ENCODE assay signal across 23 cellular contexts in genomic region chrX:99266255-99266654, GRCh38.
DNase-seq lines count a peak whose midpoint lies in the region; ATAC-seq, FAIRE-seq and TF ChIP-seq lines count a peak whose summit lies in the region.
"Had no signal": no experiment of that assay in that cellular context is flagged by ENCODE, and none has a peak within 500 bp of the region (broad histone marks: within the 10 kb centered on the region; RNA-seq: fewer than 3 reads in every experiment).

No MANE protein-coding gene starts in this region.

- H3K27me3 ChIP-seq in liver (ENCODE audit: control insufficient read depth in 4 of 4, insufficient read depth in 4 of 4, low read length in 3 of 4), result no peaks in the 10 kb centered on the region
- no peaks in the 10 kb centered on the region for H3K27me3 ChIP-seq in right lobe of liver
- no peaks in the 10 kb centered on the region for H3K27me3 ChIP-seq in H1 (replicated peaks in 1 of 4; ENCODE audit: control insufficient read depth in 3 of 4, extremely low read depth in 1 of 4, insufficient read depth in 3 of 4, low read length in 3 of 4)
- H3K27me3 ChIP-seq in mesendoderm (ENCODE audit: insufficient read depth, low read length, poor library complexity), result no peaks in the 10 kb centered on the region

- H3K79me2 ChIP-seq in H1 (ENCODE audit: control insufficient read depth in 1 of 2, insufficient read depth in 2 of 2, low read length in 2 of 2) (no peaks in the 10 kb centered on the region), mesendoderm (ENCODE audit: control insufficient read depth, insufficient read depth, low read length) (no peaks in the 10 kb centered on the region)

- H3K4me1 ChIP-seq in liver (ENCODE audit: control insufficient read depth in 4 of 4, insufficient read depth in 4 of 4, low read length in 3 of 4), result no peaks in the 10 kb centered on the region
- H3K4me1 ChIP-seq in right lobe of liver, result no peaks in the 10 kb centered on the region
- H3K4me1 ChIP-seq in H1 (replicated peaks in 1 of 4; ENCODE audit: control insufficient read depth in 3 of 4, insufficient read depth in 4 of 4, low read length in 3 of 4), result no peaks in the 10 kb centered on the region
- no peaks in the 10 kb centered on the region for H3K4me1 ChIP-seq in mesendoderm (ENCODE audit: control insufficient read depth, low read depth, low read length)
- H3K4me1 ChIP-seq: A549 had no signal

- H3K9ac ChIP-seq in liver (ENCODE audit: low read depth in 1 of 2, low read length in 2 of 2) (no peak overlapping the region), H1 (replicated peaks in 1 of 4; ENCODE audit: extremely low read depth in 1 of 4, low read depth in 3 of 4, low read length in 3 of 4) (no peak overlapping the region), mesendoderm (ENCODE audit: low read length) (no peak overlapping the region)

- peak in 1 of 2 donors; percentile 32 for TF ChIP-seq RAD21 in liver (IDR thresholded peaks at IDR 0.05)
- TF ChIP-seq RAD21 in H1 (IDR thresholded peaks at IDR 0.05 in 1 of 2, conservative IDR thresholded peaks at IDR 0.05 in 1 of 2; ENCODE audit: low read depth in 2 of 2, low read length in 2 of 2), result peak; percentile 35 to 44; a peak in 3 of 4 replicates

- CTCF ChIA-PET in H1 (lab: Charles Lee; ENCODE audit: partially characterized antibody), result no interaction called here

- H3K4ac ChIP-seq in H1 (replicated peaks; ENCODE audit: insufficient read length, low read depth, low read length) (no peak overlapping the region), mesendoderm (ENCODE audit: low read depth, low read length) (no peak overlapping the region)

- no peaks in the 10 kb centered on the region for H3K9me3 ChIP-seq in liver (ENCODE audit: control insufficient read depth in 4 of 4, low read length in 3 of 4)
- H3K9me3 ChIP-seq in right lobe of liver, result no peaks in the 10 kb centered on the region
- H3K9me3 ChIP-seq in H1 (ENCODE audit: insufficient read depth in 2 of 2, low read depth in 1 of 2, low read length in 1 of 2), result no peaks in the 10 kb centered on the region
- H3K9me3 ChIP-seq: A549 had no signal

- no peak overlapping the region for H2AFZ ChIP-seq in H1 (ENCODE audit: low read length)

- H4K5ac ChIP-seq in H1 (ENCODE audit: insufficient read length, low read depth, low read length), result no peak overlapping the region
- H4K5ac ChIP-seq in mesendoderm (ENCODE audit: low read length), result no peak overlapping the region

- H4K20me1 ChIP-seq in H1 (replicated peaks in 1 of 2; ENCODE audit: control insufficient read depth in 1 of 2, insufficient read depth in 2 of 2, low read length in 2 of 2), result no peaks in the 10 kb centered on the region

- no peak overlapping the region for H2BK15ac ChIP-seq in H1 (ENCODE audit: low read length)
- H2BK15ac ChIP-seq in mesendoderm (replicated peaks; ENCODE audit: low read depth), result no peak overlapping the region

- no peak overlapping the region for H2BK12ac ChIP-seq in H1 (ENCODE audit: low read depth, low read length)

- H3K79me1 ChIP-seq in H1 (ENCODE audit: low read depth, low read length), result no peaks in the 10 kb centered on the region
- no peaks in the 10 kb centered on the region for H3K79me1 ChIP-seq in mesendoderm (ENCODE audit: low read length)

- no peak for ATAC-seq in right lobe of liver
- ATAC-seq in left colon, result no peak
- ATAC-seq: A549, GM12878, HCT116 had no signal

- H3K4me2 ChIP-seq in H1 (ENCODE audit: insufficient read depth in 1 of 2, low read depth in 2 of 2, low read length in 2 of 2) (no peak overlapping the region), mesendoderm (ENCODE audit: low read length) (no peak overlapping the region)
- H3K4me2 ChIP-seq: A549 had no signal

- no peak for TF ChIP-seq EP300 in H1 (IDR thresholded peaks at IDR 0.05; ENCODE audit: borderline replicate concordance in 1 of 2, low read depth in 2 of 2, low read length in 2 of 2)

- intact Hi-C loops in right lobe of liver (cut with DNase I) (no loop called here), left colon (cut with DNase I, micrococcal nuclease) (no loop called here)

- POLR2A ChIA-PET in H1 (lab: Charles Lee; ENCODE audit: partially characterized antibody), result no interaction called here

- H2BK5ac ChIP-seq in H1 (ENCODE audit: low read depth, low read length), result no peak overlapping the region
- no peak overlapping the region for H2BK5ac ChIP-seq in mesendoderm (ENCODE audit: low read length)

- TF ChIP-seq CTCF in liver (IDR thresholded peaks at IDR 0.05; ENCODE audit: low read depth, low read length, missing input control) (peak; percentile 3), right lobe of liver (IDR thresholded peaks at IDR 0.05) (peak in 1 of 4 donors; percentile 6), H1 (IDR thresholded peaks at IDR 0.05; ENCODE audit: control extremely low read depth in 1 of 3, insufficient read depth in 1 of 3, low read depth in 1 of 3, low read length in 3 of 3) (no peak)

- TF ChIP-seq POLR2A in right lobe of liver (IDR thresholded peaks at IDR 0.05) (no peak), H1 (IDR thresholded peaks at IDR 0.05; ENCODE audit: control extremely low read depth in 1 of 2, low read depth in 2 of 2, low read length in 2 of 2) (no peak)

- no peak overlapping the region for H2AK5ac ChIP-seq in H1 (ENCODE audit: low read depth, low read length)
- H2AK5ac ChIP-seq in mesendoderm (ENCODE audit: low read length), result no peak overlapping the region

- H3K36me3 ChIP-seq in liver (ENCODE audit: control insufficient read depth in 4 of 4, insufficient read depth in 3 of 4, low read depth in 1 of 4, low read length in 3 of 4) (no peaks in the 10 kb centered on the region), right lobe of liver (no peaks in the 10 kb centered on the region), H1 (ENCODE audit: control insufficient read depth in 2 of 4, insufficient read depth in 4 of 4, low read length in 3 of 4) (no peaks in the 10 kb centered on the region), mesendoderm (ENCODE audit: control insufficient read depth, insufficient read depth, low read length) (no peaks in the 10 kb centered on the region)

- H3K18ac ChIP-seq in H1 (ENCODE audit: extremely low read depth, low read length), result no peak overlapping the region
- no peak overlapping the region for H3K18ac ChIP-seq in mesendoderm (ENCODE audit: low read length)

- H4K8ac ChIP-seq in H1 (ENCODE audit: extremely low read depth, insufficient read depth, low read length), result no peak overlapping the region
- no peak overlapping the region for H4K8ac ChIP-seq in mesendoderm (ENCODE audit: low read depth, low read length)

- no peak for FAIRE-seq in H1 (lab: Jason Lieb, UNC)
- FAIRE-seq: A549, GM12878, GM19239 had no signal

- H2BK120ac ChIP-seq in H1 (replicated peaks; ENCODE audit: low read depth, low read length) (no peak overlapping the region), mesendoderm (ENCODE audit: low read depth, low read length) (no peak overlapping the region)

- no peak overlapping the region for H3K14ac ChIP-seq in H1 (ENCODE audit: insufficient read length)

- WGBS in liver, result 83% methylated on average over 2 of the region's 2 CpGs
- 54% methylated on average over 2 of the region's 2 CpGs for WGBS in right lobe of liver (ENCODE audit: insufficient coverage, low coverage, low lambda C conversion rate, missing lambda C conversion rate)
- WGBS in H1 (ENCODE audit: extremely low coverage in 1 of 2, insufficient coverage in 1 of 2, insufficient read length in 1 of 2, insufficient replicate concordance in 2 of 2, low coverage in 1 of 2, low lambda C conversion rate in 2 of 2, missing lambda C conversion rate in 1 of 2), 2 experiments, result 64% methylated on average over 1 of the region's 2 CpGs; no CpG with 5 or more reads in 1 of the 2 experiments
- no CpG with 5 or more reads among the region's 2 CpGs for WGBS in mesendoderm (ENCODE audit: extremely low coverage, insufficient coverage, low lambda C conversion rate)

- no peak overlapping the region for H2BK20ac ChIP-seq in H1 (ENCODE audit: low read length)

- H3K23me2 ChIP-seq in H1 (ENCODE audit: low read depth, low read length), result no peaks in the 10 kb centered on the region

- H3K23ac ChIP-seq in H1 (ENCODE audit: insufficient read length) (no peak overlapping the region), mesendoderm (ENCODE audit: low read length) (no peak overlapping the region)

- DNase-seq in NCI-H524 (lab: John Stamatoyannopoulos, UW) (peak; percentile 16 to 42), NCI-H524 treated with DMSO at 0.1 percent for 48 hours (lab: John Stamatoyannopoulos, UW) (no peak), right lobe of liver (no peak), H1 (ENCODE audit: low read depth in 1 of 2, low spot score in 2 of 2) (no peak), mesendoderm (peak; percentile 13), left colon (no peak), dedifferentiated amniotic fluid mesenchymal stem cell (ENCODE audit: extremely low spot score) (no peak)
- DNase-seq: 8988T; ACHN; C1 segment of cervical spinal cord; Calu3; CD4-positive, alpha-beta memory T cell; COR-L47; DMS79; EL; GDM1; GOT3; H7 had no signal

- H4K91ac ChIP-seq in H1 (replicated peaks; ENCODE audit: insufficient read length, low read length), result no peak overlapping the region

- H3K4me3 ChIP-seq in liver (ENCODE audit: low read depth in 1 of 3, low read length in 3 of 3) (no peak overlapping the region), right lobe of liver (no peak overlapping the region), H1 (ENCODE audit: extremely low read depth in 1 of 4, insufficient read depth in 2 of 4, low read depth in 3 of 4, low read length in 4 of 4) (no peak overlapping the region), mesendoderm (ENCODE audit: low read length) (no peak overlapping the region)
- H3K4me3 ChIP-seq: A549, GM12878 had no signal

- H3K56ac ChIP-seq in H1 (replicated peaks; ENCODE audit: insufficient read length, low read depth, low read length), result no peak overlapping the region
- H3K56ac ChIP-seq in mesendoderm (ENCODE audit: low read length), result no peak overlapping the region

- H3K27ac ChIP-seq in liver (ENCODE audit: low read depth in 1 of 2, low read length in 2 of 2), result no peak overlapping the region
- H3K27ac ChIP-seq in right lobe of liver, result no peak overlapping the region
- no peak overlapping the region for H3K27ac ChIP-seq in H1 (ENCODE audit: low read depth, low read length)
- no peak overlapping the region for H3K27ac ChIP-seq in mesendoderm (ENCODE audit: low read depth, low read length)
- H3K27ac ChIP-seq: A549 had no signal

TF ChIP-seq in H1, 55 proteins besides CTCF, POLR2A, EP300 and RAD21 (continues in another document):
- TF ChIP-seq SUZ12 (IDR thresholded peaks at IDR 0.05; ENCODE audit: low read length) (no peak), BACH1 (IDR thresholded peaks at IDR 0.05; ENCODE audit: low read length) (no peak), TBP (IDR thresholded peaks at IDR 0.05; ENCODE audit: low read depth, low read length) (no peak), TEAD4 (IDR thresholded peaks at IDR 0.05; ENCODE audit: low read depth, low read length) (no peak), JUN (IDR thresholded peaks at IDR 0.05; ENCODE audit: low read depth, low read length) (no peak), RFX5 (IDR thresholded peaks at IDR 0.05; ENCODE audit: borderline replicate concordance, low read depth, low read length) (no peak), CTBP2 (IDR thresholded peaks at IDR 0.05; ENCODE audit: borderline replicate concordance, insufficient read depth, insufficient read length, low read length) (no peak), EZH2 (IDR thresholded peaks at IDR 0.05; ENCODE audit: low read depth, low read length, severe bottlenecking) (no peak), TCF12 (IDR thresholded peaks at IDR 0.05; ENCODE audit: low read depth, low read length) (no peak)

Comparison
In these comparisons a context has a peak if more than half of its experiments do, and no peak if none do; other contexts are left out.
1. DNase-seq: peak in NCI-H524 (2 of 2) and mesendoderm (single experiment); none in NCI-H524 treated with DMSO at 0.1 percent for 48 hours (single experiment), right lobe of liver (0 of 3), H1 (0 of 2), left colon (0 of 2) and dedifferentiated amniotic fluid mesenchymal stem cell (single experiment).